Comparison of ENCODE assay signal across 14 cellular contexts in the genomic region with DNA sequence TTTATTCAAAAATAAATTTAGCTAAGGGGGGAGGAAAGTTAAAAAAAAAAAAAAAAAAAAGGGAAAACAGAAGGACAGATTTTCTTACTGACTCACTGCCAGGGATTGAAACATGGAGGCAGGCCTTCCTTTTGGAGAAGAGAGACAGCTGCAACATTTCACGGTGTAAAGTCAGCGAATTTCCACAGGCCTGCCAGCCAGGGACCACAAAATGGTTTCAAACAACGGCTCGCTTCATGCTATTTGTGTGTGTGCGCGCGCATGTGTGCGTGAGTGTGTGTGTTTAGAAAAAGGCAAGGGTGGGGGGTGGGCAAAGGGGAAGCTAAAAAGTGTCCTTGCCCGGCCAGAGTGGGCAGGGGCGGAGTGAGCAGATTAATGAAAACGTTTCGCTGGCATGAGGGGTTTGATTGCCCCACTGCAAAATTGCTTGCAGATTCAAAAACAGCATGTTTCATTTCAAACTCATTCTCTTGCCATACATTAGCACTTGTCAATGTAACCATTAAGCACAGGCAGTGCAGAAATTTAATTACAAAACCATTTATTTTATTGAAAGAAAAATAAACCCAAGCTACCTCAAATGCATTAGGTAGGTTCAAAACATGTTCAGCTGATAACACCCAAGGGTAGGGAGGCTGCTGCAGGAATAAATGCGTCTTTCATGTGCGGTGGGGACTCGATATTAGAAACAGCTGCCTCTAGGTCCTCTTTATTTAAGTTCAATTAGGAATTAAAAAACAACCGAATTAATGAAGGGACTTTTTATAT.
"Had no signal": no experiment of that assay in that cellular context is flagged by ENCODE, and none has a peak within 500 bp of the region (broad histone marks: within the 10 kb centered on the region; RNA-seq: fewer than 3 reads in every experiment).

No MANE protein-coding gene starts in this region.

- H3K4me1 ChIP-seq: testis had no signal

- H3K9me3 Mint-ChIP-seq: activated naive CD8-positive, alpha-beta T cell treated with anti-CD3 and anti-CD28 coated beads, Interleukin-2, amount 50 U/mL, for 24 hours; activated T-helper 1 cell treated with anti-CD3 and anti-CD28 coated beads, Interleukin-12 subunit alpha, Interleukin-12 subunit beta, Interleukin-2, Interleukin-4 antibody, amounts not matched to agents 30 ng/mL and 10 ng/mL and 1 ng/mL, durations not matched to agents 14 hours and 24 hours and 36 hours; central memory CD8-positive, alpha-beta T cell; natural killer cell; stimulated activated naive CD8-positive, alpha-beta T cell treated with anti-CD3 and anti-CD28 coated beads, Interleukin-15, amount 100 ng/mL, for 72 hours had no signal

- H3K27ac Mint-ChIP-seq: activated CD8-positive, alpha-beta T cell treated with anti-CD3 and anti-CD28 coated beads, Interleukin-2, amount 10 ng/mL, durations not matched to agents 7 days and 5 days; activated naive CD8-positive, alpha-beta T cell treated with anti-CD3 and anti-CD28 coated beads, Interleukin-2, amount 50 U/mL, for 24 hours; activated T-helper 1 cell treated with anti-CD3 and anti-CD28 coated beads, Interleukin-12 subunit alpha, Interleukin-12 subunit beta, Interleukin-2, Interleukin-4 antibody, amounts not matched to agents 30 ng/mL and 10 ng/mL and 1 ng/mL, durations not matched to agents 14 hours and 24 hours and 36 hours; natural killer cell had no signal

- H3K27me3 ChIP-seq: testis had no signal

- H3K9me3 ChIP-seq: testis had no signal

- H3K36me3 Mint-ChIP-seq: natural killer cell had no signal

- H3K27ac ChIP-seq: testis had no signal

- H3K4me3 ChIP-seq: lung, testis had no signal

- H3K4me3 Mint-ChIP-seq: activated CD8-positive, alpha-beta T cell treated with anti-CD3 and anti-CD28 coated beads, Interleukin-2, amount 10 ng/mL, durations not matched to agents 7 days and 5 days; activated naive CD8-positive, alpha-beta T cell treated with anti-CD3 and anti-CD28 coated beads, Interleukin-2, amount 50 U/mL, for 24 hours; activated T-helper 1 cell treated with anti-CD3 and anti-CD28 coated beads, Interleukin-12 subunit alpha, Interleukin-12 subunit beta, Interleukin-2, Interleukin-4 antibody, amounts not matched to agents 30 ng/mL and 10 ng/mL and 1 ng/mL, durations not matched to agents 14 hours and 24 hours and 36 hours; central memory CD8-positive, alpha-beta T cell; natural killer cell; stimulated activated naive CD8-positive, alpha-beta T cell treated with anti-CD3 and anti-CD28 coated beads, Interleukin-15, amount 100 ng/mL, for 72 hours had no signal

- DNase-seq: activated CD4-positive, alpha-beta T cell treated with anti-CD3 and anti-CD28 coated beads for 4 hours; activated CD8-positive, alpha-beta T cell treated with anti-CD3 and anti-CD28 coated beads, Interleukin-2, amount 10 ng/mL, durations not matched to agents 7 days and 5 days; activated naive CD4-positive, alpha-beta T cell treated with Interleukin-2 at 50 U/mL for 16 hours; activated naive CD8-positive, alpha-beta T cell treated with anti-CD3 and anti-CD28 coated beads, Interleukin-2, amount 50 U/mL, for 24 hours; effector memory CD4-positive, alpha-beta T cell; hypothalamus; natural killer cell; occipital lobe; stimulated activated CD4-positive, alpha-beta T cell treated with anti-CD3 and anti-CD28 coated beads, Interleukin-4, amount 100 ng/mL, for 4 hours; stimulated activated naive CD8-positive, alpha-beta T cell treated with anti-CD3 and anti-CD28 coated beads, Interleukin-15, amount 100 ng/mL, for 72 hours; testis had no signal

- H3K4me1 Mint-ChIP-seq: activated naive CD8-positive, alpha-beta T cell treated with anti-CD3 and anti-CD28 coated beads, Interleukin-2, amount 50 U/mL, for 24 hours; central memory CD8-positive, alpha-beta T cell; natural killer cell; stimulated activated naive CD8-positive, alpha-beta T cell treated with anti-CD3 and anti-CD28 coated beads, Interleukin-15, amount 100 ng/mL, for 72 hours had no signal

- ATAC-seq: activated CD8-positive, alpha-beta T cell treated with anti-CD3 and anti-CD28 coated beads, Interleukin-2, amount 10 ng/mL, durations not matched to agents 7 days and 5 days; activated naive CD8-positive, alpha-beta T cell treated with anti-CD3 and anti-CD28 coated beads, Interleukin-2, amount 50 U/mL, for 24 hours; natural killer cell; stimulated activated naive CD8-positive, alpha-beta T cell treated with anti-CD3 and anti-CD28 coated beads, Interleukin-15, amount 100 ng/mL, for 72 hours had no signal
